18 cellular contexts compared by ENCODE assay signal in the genomic region with DNA sequence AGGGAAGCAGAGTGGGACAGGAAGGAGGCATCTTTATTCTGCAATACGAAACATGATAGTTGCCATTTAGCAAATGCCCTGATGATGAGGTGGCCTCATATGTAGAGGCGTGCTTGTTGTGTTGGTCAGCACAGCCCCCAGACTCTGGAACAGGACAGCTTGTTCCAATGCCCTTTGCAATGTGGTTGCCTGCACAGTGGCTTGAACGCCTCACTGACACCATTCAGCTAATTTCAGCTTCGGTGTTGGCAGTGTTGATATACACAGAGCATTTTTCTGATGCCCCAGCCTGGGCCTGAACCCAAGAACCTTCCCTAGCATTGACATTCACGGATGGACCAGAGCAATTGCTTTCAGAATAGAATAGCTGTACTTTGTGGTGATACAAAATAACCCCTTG.
"Had no signal": no experiment of that assay in that cellular context is flagged by ENCODE, and none has a peak within 500 bp of the region (broad histone marks: within the 10 kb centered on the region; RNA-seq: fewer than 3 reads in every experiment).

No MANE protein-coding gene starts in this region.

- H3K9me3 ChIP-seq: transverse colon had no signal

- ATAC-seq: activated naive CD4-positive, alpha-beta T cell treated with anti-CD3 and anti-CD28 coated beads, Interleukin-2, amount 50 U/mL, for 72 hours; naive thymus-derived CD8-positive, alpha-beta T cell; WTC11 had no signal

- H3K4me3 ChIP-seq: lung, neural progenitor cell, transverse colon had no signal

- H3K4me1 ChIP-seq: neural progenitor cell, transverse colon had no signal

- DNase-seq: activated gamma-delta T cell treated with Interleukin-2 at 50 U/mL for 16 hours; activated T-cell treated with anti-CD3 and anti-CD28 coated beads, Interleukin-2, amount 50 U/mL, for 1 hour; aorta; caudate nucleus; effector CD4-positive, alpha-beta T cell; erythroblast; foreskin melanocyte; naive thymus-derived CD8-positive, alpha-beta T cell; retina; stimulated activated CD4-positive, alpha-beta T cell treated with anti-CD3 and anti-CD28 coated beads, Interleukin-12 subunit alpha, Interleukin-12 subunit beta, amount 100 ng/mL, for 4 hours; stimulated activated CD4-positive, alpha-beta T cell treated with anti-CD3 and anti-CD28 coated beads, Interleukin-4, amount 100 ng/mL, for 4 hours; T-helper 1 cell; T-helper 9 cell; transverse colon had no signal

- H3K36me3 ChIP-seq: neural progenitor cell, transverse colon had no signal

- H3K27ac ChIP-seq: neural progenitor cell, transverse colon had no signal

- H3K27me3 ChIP-seq: neural progenitor cell, transverse colon had no signal
